ENCODE assay signal across 3 cellular contexts in the genomic region with DNA sequence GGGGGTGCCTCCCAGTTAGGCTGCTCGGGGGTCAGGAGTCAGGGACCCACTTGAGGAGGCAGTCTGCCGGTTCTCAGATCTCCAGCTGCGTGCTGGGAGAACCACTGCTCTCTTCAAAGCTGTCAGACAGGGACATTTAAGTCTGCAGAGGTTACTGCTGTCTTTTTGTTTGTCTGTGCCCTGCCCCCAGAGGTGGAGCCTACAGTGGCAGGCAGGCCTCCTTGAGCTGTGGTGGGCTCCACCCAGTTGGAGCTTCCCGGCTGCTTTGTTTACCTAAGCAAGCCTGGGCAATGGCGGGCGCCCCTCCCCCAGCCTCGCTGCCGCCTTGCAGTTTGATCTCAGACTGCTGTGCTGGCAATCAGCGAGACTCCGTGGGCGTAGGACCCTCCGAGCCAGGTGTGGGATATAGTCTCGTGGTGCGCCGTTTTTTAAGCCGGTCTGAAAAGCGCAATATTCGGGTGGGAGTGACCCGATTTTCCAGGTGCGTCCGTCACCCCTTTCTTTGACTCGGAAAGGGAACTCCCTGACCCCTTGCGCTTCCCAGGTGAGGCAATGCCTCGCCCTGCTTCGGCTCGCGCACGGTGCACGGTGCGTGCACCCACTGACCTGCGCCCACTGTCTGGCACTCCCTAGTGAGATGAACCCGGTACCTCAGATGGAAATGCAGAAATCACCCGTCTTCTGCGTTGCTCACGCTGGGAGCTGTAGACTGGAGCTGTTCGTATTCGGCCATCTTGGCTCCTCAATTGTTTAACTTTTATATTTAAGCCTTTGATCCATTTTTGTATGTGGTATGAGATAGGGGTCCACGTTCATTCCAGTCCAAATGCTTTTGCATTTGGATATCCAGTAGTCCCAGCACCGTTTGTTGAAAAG.
TF ChIP-seq lines count a peak whose summit lies in the region.
"Not testable (repeated sequence)": the region's sequence is repeated elsewhere in the genome, so short reads cannot be mapped to it uniquely, and the experiment has no call there.

No MANE protein-coding gene starts in this region.

TF ChIP-seq in HEK293, 187 proteins besides CTCF, POLR2A, EP300 and RAD21 (continues in another document):
- peak; percentile 46; the same call in 1 of the 2 replicates for TF ChIP-seq KLF1 (tag by site-specific recombination; IDR thresholded peaks at IDR 0.05)
- TF ChIP-seq ZNF24 (tag by site-specific recombination; IDR thresholded peaks at IDR 0.05), result 0 out of 2 replicates have a peak, but pooled peaks have one; percentile 16
- TF ChIP-seq ZFHX2 (tag by site-specific recombination; conservative IDR thresholded peaks at IDR 0.05), result peak; percentile 85
- TF ChIP-seq ZBTB17 (tag by site-specific recombination; IDR thresholded peaks at IDR 0.05), result peak; percentile 62
- TF ChIP-seq ZNF335 (tag by site-specific recombination; conservative IDR thresholded peaks at IDR 0.05), result peak; percentile 89; the same call in 1 of the 2 replicates
- TF ChIP-seq ZBTB8A (tag by site-specific recombination; IDR thresholded peaks at IDR 0.05), result peak; percentile 42; the same call in 1 of the 2 replicates
- TF ChIP-seq GLIS2 (tag by site-specific recombination; IDR thresholded peaks at IDR 0.05), result peak; percentile 73
- TF ChIP-seq ZXDB (tag by site-specific recombination; IDR thresholded peaks at IDR 0.05), result peak; percentile 45; the same call in 1 of the 2 replicates
- TF ChIP-seq ZEB2 (tag by site-specific recombination; IDR thresholded peaks at IDR 0.05), result peak; percentile 56
- TF ChIP-seq, protein P1, sequence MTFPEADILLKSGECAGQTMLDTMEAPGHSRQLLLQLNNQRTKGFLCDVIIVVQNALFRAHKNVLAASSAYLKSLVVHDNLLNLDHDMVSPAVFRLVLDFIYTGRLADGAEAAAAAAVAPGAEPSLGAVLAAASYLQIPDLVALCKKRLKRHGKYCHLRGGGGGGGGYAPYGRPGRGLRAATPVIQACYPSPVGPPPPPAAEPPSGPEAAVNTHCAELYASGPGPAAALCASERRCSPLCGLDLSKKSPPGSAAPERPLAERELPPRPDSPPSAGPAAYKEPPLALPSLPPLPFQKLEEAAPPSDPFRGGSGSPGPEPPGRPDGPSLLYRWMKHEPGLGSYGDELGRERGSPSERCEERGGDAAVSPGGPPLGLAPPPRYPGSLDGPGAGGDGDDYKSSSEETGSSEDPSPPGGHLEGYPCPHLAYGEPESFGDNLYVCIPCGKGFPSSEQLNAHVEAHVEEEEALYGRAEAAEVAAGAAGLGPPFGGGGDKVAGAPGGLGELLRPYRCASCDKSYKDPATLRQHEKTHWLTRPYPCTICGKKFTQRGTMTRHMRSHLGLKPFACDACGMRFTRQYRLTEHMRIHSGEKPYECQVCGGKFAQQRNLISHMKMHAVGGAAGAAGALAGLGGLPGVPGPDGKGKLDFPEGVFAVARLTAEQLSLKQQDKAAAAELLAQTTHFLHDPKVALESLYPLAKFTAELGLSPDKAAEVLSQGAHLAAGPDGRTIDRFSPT (tag by site-specific recombination; IDR thresholded peaks at IDR 0.05), result peak; percentile 44; the same call in 1 of the 2 replicates
- TF ChIP-seq GLIS1 (tag by site-specific recombination; IDR thresholded peaks at IDR 0.05), result peak; percentile 80
- TF ChIP-seq, protein P2, sequence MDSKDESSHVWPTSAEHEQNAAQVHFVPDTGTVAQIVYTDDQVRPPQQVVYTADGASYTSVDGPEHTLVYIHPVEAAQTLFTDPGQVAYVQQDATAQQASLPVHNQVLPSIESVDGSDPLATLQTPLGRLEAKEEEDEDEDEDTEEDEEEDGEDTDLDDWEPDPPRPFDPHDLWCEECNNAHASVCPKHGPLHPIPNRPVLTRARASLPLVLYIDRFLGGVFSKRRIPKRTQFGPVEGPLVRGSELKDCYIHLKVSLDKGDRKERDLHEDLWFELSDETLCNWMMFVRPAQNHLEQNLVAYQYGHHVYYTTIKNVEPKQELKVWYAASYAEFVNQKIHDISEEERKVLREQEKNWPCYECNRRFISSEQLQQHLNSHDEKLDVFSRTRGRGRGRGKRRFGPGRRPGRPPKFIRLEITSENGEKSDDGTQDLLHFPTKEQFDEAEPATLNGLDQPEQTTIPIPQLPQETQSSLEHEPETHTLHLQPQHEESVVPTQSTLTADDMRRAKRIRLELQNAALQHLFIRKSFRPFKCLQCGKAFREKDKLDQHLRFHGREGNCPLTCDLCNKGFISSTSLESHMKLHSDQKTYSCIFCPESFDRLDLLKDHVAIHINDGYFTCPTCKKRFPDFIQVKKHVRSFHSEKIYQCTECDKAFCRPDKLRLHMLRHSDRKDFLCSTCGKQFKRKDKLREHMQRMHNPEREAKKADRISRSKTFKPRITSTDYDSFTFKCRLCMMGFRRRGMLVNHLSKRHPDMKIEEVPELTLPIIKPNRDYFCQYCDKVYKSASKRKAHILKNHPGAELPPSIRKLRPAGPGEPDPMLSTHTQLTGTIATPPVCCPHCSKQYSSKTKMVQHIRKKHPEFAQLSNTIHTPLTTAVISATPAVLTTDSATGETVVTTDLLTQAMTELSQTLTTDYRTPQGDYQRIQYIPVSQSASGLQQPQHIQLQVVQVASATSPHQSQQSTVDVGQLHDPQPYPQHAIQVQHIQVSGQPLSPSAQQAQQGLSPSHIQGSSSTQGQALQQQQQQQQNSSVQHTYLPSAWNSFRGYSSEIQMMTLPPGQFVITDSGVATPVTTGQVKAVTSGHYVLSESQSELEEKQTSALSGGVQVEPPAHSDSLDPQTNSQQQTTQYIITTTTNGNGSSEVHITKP (tag by site-specific recombination; IDR thresholded peaks at IDR 0.05), result peak; percentile 44; the same call in 1 of the 2 replicates
- peak; percentile 46; the same call in 1 of the 2 replicates for TF ChIP-seq ZFP69B (tag by site-specific recombination; IDR thresholded peaks at IDR 0.05)

TF ChIP-seq in K562, 482 proteins besides CTCF, POLR2A, EP300 and RAD21:
- TF ChIP-seq, protein P3, sequence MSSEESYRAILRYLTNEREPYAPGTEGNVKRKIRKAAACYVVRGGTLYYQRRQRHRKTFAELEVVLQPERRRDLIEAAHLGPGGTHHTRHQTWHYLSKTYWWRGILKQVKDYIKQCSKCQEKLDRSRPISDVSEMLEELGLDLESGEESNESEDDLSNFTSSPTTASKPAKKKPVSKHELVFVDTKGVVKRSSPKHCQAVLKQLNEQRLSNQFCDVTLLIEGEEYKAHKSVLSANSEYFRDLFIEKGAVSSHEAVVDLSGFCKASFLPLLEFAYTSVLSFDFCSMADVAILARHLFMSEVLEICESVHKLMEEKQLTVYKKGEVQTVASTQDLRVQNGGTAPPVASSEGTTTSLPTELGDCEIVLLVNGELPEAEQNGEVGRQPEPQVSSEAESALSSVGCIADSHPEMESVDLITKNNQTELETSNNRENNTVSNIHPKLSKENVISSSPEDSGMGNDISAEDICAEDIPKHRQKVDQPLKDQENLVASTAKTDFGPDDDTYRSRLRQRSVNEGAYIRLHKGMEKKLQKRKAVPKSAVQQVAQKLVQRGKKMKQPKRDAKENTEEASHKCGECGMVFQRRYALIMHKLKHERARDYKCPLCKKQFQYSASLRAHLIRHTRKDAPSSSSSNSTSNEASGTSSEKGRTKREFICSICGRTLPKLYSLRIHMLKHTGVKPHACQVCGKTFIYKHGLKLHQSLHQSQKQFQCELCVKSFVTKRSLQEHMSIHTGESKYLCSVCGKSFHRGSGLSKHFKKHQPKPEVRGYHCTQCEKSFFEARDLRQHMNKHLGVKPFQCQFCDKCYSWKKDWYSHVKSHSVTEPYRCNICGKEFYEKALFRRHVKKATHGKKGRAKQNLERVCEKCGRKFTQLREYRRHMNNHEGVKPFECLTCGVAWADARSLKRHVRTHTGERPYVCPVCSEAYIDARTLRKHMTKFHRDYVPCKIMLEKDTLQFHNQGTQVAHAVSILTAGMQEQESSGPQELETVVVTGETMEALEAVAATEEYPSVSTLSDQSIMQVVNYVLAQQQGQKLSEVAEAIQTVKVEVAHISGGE (CRISPR knock-in tag; IDR thresholded peaks at IDR 0.05), result peak in 1 of 3 experiments; percentile 49; a peak in 1 of 6 replicates
- peak; percentile 20 to 41; a peak in 1 of 4 replicates for TF ChIP-seq FOXK2 (conservative IDR thresholded peaks at IDR 0.05 in 1 of 2, IDR thresholded peaks at IDR 0.05 in 1 of 2; ENCODE audit: low read depth in 2 of 2)
- TF ChIP-seq TAF7 (tag; IDR thresholded peaks at IDR 0.05), result 0 out of 2 replicates have a peak, but pooled peaks have one; percentile 34
- peak in 1 of 3 experiments; percentile 40 for TF ChIP-seq YY1 (IDR thresholded peaks at IDR 0.05; ENCODE audit: borderline replicate concordance in 1 of 3, control insufficient read depth in 1 of 3, extremely low read depth in 1 of 3, insufficient read depth in 3 of 3, insufficient read length in 1 of 3, insufficient replicate concordance in 2 of 3, low read depth in 1 of 3, low read length in 2 of 3)
- TF ChIP-seq EP400 (IDR thresholded peaks at IDR 0.05), result peak; percentile 46
- peak in 1 of 2 experiments; percentile 83; a peak in 2 of 4 replicates for TF ChIP-seq FOXA3 (CRISPR knock-in tag; conservative IDR thresholded peaks at IDR 0.05 in 1 of 2, IDR thresholded peaks at IDR 0.05 in 1 of 2)
- peak; percentile 87 for TF ChIP-seq NFRKB (IDR thresholded peaks at IDR 0.05; ENCODE audit: low read depth)
- TF ChIP-seq NRF1 (conservative IDR thresholded peaks at IDR 0.05 in 1 of 2, IDR thresholded peaks at IDR 0.05 in 1 of 2), result peak; percentile 31 to 44; a peak in 2 of 4 replicates
- TF ChIP-seq CTBP1 (IDR thresholded peaks at IDR 0.05; ENCODE audit: borderline replicate concordance), result 0 out of 2 replicates have a peak, but pooled peaks have one; percentile 13
TF ChIP-seq in K562: peak in this region for 9; not testable (repeated sequence) for 473.

TF ChIP-seq in HepG2, 621 proteins besides CTCF, POLR2A, EP300 and RAD21 (continues in another document):
- TF ChIP-seq, protein P4, sequence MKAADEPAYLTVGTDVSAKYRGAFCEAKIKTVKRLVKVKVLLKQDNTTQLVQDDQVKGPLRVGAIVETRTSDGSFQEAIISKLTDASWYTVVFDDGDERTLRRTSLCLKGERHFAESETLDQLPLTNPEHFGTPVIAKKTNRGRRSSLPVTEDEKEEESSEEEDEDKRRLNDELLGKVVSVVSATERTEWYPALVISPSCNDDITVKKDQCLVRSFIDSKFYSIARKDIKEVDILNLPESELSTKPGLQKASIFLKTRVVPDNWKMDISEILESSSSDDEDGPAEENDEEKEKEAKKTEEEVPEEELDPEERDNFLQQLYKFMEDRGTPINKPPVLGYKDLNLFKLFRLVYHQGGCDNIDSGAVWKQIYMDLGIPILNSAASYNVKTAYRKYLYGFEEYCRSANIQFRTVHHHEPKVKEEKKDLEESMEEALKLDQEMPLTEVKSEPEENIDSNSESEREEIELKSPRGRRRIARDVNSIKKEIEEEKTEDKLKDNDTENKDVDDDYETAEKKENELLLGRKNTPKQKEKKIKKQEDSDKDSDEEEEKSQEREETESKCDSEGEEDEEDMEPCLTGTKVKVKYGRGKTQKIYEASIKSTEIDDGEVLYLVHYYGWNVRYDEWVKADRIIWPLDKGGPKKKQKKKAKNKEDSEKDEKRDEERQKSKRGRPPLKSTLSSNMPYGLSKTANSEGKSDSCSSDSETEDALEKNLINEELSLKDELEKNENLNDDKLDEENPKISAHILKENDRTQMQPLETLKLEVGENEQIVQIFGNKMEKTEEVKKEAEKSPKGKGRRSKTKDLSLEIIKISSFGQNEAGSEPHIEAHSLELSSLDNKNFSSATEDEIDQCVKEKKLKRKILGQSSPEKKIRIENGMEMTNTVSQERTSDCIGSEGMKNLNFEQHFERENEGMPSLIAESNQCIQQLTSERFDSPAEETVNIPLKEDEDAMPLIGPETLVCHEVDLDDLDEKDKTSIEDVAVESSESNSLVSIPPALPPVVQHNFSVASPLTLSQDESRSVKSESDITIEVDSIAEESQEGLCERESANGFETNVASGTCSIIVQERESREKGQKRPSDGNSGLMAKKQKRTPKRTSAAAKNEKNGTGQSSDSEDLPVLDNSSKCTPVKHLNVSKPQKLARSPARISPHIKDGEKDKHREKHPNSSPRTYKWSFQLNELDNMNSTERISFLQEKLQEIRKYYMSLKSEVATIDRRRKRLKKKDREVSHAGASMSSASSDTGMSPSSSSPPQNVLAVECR (CRISPR knock-in tag; IDR thresholded peaks at IDR 0.05; ENCODE audit: borderline replicate concordance), result peak; percentile 18; the same call in 1 of the 2 replicates
- peak; percentile 53; the same call in 1 of the 2 replicates for TF ChIP-seq TAF1 (CRISPR knock-in tag; IDR thresholded peaks at IDR 0.05)
- peak; percentile 40 for TF ChIP-seq YY1 (IDR thresholded peaks at IDR 0.05; ENCODE audit: insufficient read depth, insufficient replicate concordance, low read depth, low read length)
- peak; percentile 43; the same call in 1 of the 2 replicates for TF ChIP-seq ZNF350 (CRISPR knock-in tag; IDR thresholded peaks at IDR 0.05; ENCODE audit: borderline replicate concordance, low read depth)
- TF ChIP-seq FOXA1 (IDR thresholded peaks at IDR 0.05), result not testable (repeated sequence)
- TF ChIP-seq FOXA1 (CRISPR knock-in tag; IDR thresholded peaks at IDR 0.05), result peak; percentile 32; the same call in 1 of the 2 replicates
- TF ChIP-seq, protein P5, sequence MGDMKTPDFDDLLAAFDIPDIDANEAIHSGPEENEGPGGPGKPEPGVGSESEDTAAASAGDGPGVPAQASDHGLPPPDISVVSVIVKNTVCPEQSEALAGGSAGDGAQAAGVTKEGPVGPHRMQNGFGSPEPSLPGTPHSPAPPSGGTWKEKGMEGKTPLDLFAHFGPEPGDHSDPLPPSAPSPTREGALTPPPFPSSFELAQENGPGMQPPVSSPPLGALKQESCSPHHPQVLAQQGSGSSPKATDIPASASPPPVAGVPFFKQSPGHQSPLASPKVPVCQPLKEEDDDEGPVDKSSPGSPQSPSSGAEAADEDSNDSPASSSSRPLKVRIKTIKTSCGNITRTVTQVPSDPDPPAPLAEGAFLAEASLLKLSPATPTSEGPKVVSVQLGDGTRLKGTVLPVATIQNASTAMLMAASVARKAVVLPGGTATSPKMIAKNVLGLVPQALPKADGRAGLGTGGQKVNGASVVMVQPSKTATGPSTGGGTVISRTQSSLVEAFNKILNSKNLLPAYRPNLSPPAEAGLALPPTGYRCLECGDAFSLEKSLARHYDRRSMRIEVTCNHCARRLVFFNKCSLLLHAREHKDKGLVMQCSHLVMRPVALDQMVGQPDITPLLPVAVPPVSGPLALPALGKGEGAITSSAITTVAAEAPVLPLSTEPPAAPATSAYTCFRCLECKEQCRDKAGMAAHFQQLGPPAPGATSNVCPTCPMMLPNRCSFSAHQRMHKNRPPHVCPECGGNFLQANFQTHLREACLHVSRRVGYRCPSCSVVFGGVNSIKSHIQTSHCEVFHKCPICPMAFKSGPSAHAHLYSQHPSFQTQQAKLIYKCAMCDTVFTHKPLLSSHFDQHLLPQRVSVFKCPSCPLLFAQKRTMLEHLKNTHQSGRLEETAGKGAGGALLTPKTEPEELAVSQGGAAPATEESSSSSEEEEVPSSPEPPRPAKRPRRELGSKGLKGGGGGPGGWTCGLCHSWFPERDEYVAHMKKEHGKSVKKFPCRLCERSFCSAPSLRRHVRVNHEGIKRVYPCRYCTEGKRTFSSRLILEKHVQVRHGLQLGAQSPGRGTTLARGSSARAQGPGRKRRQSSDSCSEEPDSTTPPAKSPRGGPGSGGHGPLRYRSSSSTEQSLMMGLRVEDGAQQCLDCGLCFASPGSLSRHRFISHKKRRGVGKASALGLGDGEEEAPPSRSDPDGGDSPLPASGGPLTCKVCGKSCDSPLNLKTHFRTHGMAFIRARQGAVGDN (CRISPR knock-in tag; IDR thresholded peaks at IDR 0.05), result peak; percentile 57
